Comparison of ENCODE assay signal across 21 cellular contexts in the genomic region with DNA sequence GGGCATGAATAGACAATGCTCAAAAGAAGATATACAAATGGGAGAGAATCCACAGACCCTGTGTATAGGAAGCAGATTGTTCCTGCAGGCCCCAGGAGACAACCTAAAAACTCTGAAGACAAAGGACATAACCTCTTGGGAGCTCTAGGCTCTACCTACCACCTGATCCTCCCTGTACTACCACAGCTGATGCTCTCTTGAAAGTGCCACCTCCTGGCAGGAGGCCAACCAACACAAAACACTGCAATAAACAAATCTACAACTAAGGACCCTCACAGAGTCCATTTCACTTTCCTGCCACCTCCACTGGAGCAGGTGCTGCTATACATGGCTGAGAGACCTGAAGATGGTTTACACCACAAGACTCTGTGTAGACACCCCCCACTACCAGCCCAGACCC. TPM values are rescaled to one million over a fixed set of nuclear protein-coding genes. Genes with fewer than 3 reads are reported as not detected.
DNase-seq lines count a peak whose midpoint lies in the region; TF ChIP-seq lines count a peak whose summit lies in the region.
"Had no signal": no experiment of that assay in that cellular context is flagged by ENCODE, and none has a peak within 500 bp of the region (broad histone marks: within the 10 kb centered on the region; RNA-seq: fewer than 3 reads in every experiment).

No MANE protein-coding gene starts in this region.

- TF ChIP-seq CTCF in HEK293 (tag by site-specific recombination; IDR thresholded peaks at IDR 0.05) = no peak

- H3K9me2 ChIP-seq in Karpas-422 (replicated peaks; ENCODE audit: insufficient read depth, low read length) = no peaks in the 10 kb centered on the region

- no peaks in the 10 kb centered on the region for H3K27me3 ChIP-seq in Karpas-422 (ENCODE audit: low read length)
- H3K27me3 ChIP-seq: gastrocnemius medialis, Peyer's patch, tibial artery had no signal

- H3K4me1 ChIP-seq in HEK293 (ENCODE audit: control insufficient read depth, insufficient read depth, low read length) = 0 out of 2 replicates have a peak, but pooled peaks cover 6% of the 10 kb centered on the region
- no peaks in the 10 kb centered on the region for H3K4me1 ChIP-seq in Karpas-422 (ENCODE audit: low read length)
- H3K4me1 ChIP-seq: gastrocnemius medialis, Peyer's patch, tibial artery had no signal

- no peaks in the 10 kb centered on the region for H3K79me2 ChIP-seq in Karpas-422 (ENCODE audit: low read length)

- H3K9me3 ChIP-seq in HEK293 (ENCODE audit: control insufficient read depth, insufficient read depth, low read depth, low read length) (no peaks in the 10 kb centered on the region), Karpas-422 (ENCODE audit: low read length) (no peaks in the 10 kb centered on the region)
- H3K9me3 ChIP-seq: gastrocnemius medialis, Peyer's patch, tibial artery had no signal

- H4K20me1 ChIP-seq in Karpas-422 (ENCODE audit: insufficient read depth, low read depth, low read length) = no peaks in the 10 kb centered on the region

- no peak overlapping the region for H3K9ac ChIP-seq in Karpas-422 (ENCODE audit: low read length)

- H2AFZ ChIP-seq in Karpas-422 (ENCODE audit: low read length) = no peak overlapping the region

- no peak overlapping the region for H3K4me3 ChIP-seq in HEK293 (ENCODE audit: low read depth, low read length)
- no peak overlapping the region for H3K4me3 ChIP-seq in Karpas-422 (ENCODE audit: low read length)
- H3K4me3 ChIP-seq: gastrocnemius medialis, Peyer's patch, tibial artery had no signal

- H3K27ac ChIP-seq in HEK293 (ENCODE audit: extremely low read depth, low read depth, low read length) = no peak overlapping the region
- H3K27ac ChIP-seq in caudate nucleus (ENCODE audit: low read depth, low read length) = peak overlapping the region; percentile 8
- H3K27ac ChIP-seq in Karpas-422 (ENCODE audit: low read length) = no peak overlapping the region
- H3K27ac ChIP-seq: gastrocnemius medialis, Peyer's patch, tibial artery had no signal

- DNase-seq in COLO668 (lab: John Stamatoyannopoulos, UW; ENCODE audit: unreplicated experiment) (peak; percentile 0), NCI-H2171 (lab: John Stamatoyannopoulos, UW) (peak; percentile 76), caudate nucleus (lab: John Stamatoyannopoulos, UW) (no peak), SW 1271 (lab: John Stamatoyannopoulos, UW) (no peak), Karpas-422 (no peak), DMS114 treated with DMSO at 0.1 percent for 48 hours (lab: John Stamatoyannopoulos, UW; ENCODE audit: unreplicated experiment) (no peak), RPMI8226 (no peak)
- DNase-seq: activated CD4-positive, alpha-beta T cell treated with anti-CD3 and anti-CD28 coated beads for 4 hours; activated CD8-positive, alpha-beta memory T cell treated with anti-CD3 and anti-CD28 coated beads, Interleukin-2, amount 50 U/mL, for 4 hours; activated effector memory CD4-positive, alpha-beta T cell treated with anti-CD3 and anti-CD28 coated beads, Interleukin-2, amount 50 U/mL, for 16 hours; anterior cingulate cortex; CD8-positive, alpha-beta T cell; central memory CD4-positive, alpha-beta T cell; EL; gastrocnemius medialis; left colon; nephron progenitor cell; Peyer's patch; stimulated activated naive CD4-positive, alpha-beta T cell treated with Interleukin-2 at 50 U/mL for 16 hours; tibial artery had no signal

- POLR2A ChIA-PET in HEK293 (lab: Yijun Ruan, JAX) = no interaction called here

- no peaks in the 10 kb centered on the region for H3K36me3 ChIP-seq in HEK293 (ENCODE audit: control insufficient read depth in 2 of 2, insufficient read depth in 1 of 2, low read length in 2 of 2)
- H3K36me3 ChIP-seq in Karpas-422 (ENCODE audit: insufficient read depth, low read length) = no peaks in the 10 kb centered on the region
- H3K36me3 ChIP-seq: gastrocnemius medialis, Peyer's patch, tibial artery had no signal

- CTCF ChIA-PET in HEK293 (lab: Yijun Ruan, JAX) = interaction anchor here (0.6 to 1.6 kb wide), 3 partner anchors 12 to 20 kb away, joined by 4 to 5 read pairs (median 4); no protein-coding TSS in a partner anchor

- H3K4me2 ChIP-seq in Karpas-422 (ENCODE audit: low read depth, low read length, poor library complexity, severe bottlenecking) = no peak overlapping the region

TF ChIP-seq in HEK293, 187 proteins besides CTCF, POLR2A, EP300 and RAD21:
- TF ChIP-seq ZNF645 (tag by site-specific recombination; IDR thresholded peaks at IDR 0.05) = no peak
- TF ChIP-seq FEZF1 (tag by site-specific recombination; IDR thresholded peaks at IDR 0.05) = peak; percentile 61
- TF ChIP-seq GLIS1 (tag by site-specific recombination; IDR thresholded peaks at IDR 0.05) = peak; percentile 75
- no peak for TF ChIP-seq ZNF211 (tag by site-specific recombination; IDR thresholded peaks at IDR 0.05; ENCODE audit: low read depth)
- TF ChIP-seq ZIC2 (tag by site-specific recombination; IDR thresholded peaks at IDR 0.05) = no peak
- TF ChIP-seq, protein P1, sequence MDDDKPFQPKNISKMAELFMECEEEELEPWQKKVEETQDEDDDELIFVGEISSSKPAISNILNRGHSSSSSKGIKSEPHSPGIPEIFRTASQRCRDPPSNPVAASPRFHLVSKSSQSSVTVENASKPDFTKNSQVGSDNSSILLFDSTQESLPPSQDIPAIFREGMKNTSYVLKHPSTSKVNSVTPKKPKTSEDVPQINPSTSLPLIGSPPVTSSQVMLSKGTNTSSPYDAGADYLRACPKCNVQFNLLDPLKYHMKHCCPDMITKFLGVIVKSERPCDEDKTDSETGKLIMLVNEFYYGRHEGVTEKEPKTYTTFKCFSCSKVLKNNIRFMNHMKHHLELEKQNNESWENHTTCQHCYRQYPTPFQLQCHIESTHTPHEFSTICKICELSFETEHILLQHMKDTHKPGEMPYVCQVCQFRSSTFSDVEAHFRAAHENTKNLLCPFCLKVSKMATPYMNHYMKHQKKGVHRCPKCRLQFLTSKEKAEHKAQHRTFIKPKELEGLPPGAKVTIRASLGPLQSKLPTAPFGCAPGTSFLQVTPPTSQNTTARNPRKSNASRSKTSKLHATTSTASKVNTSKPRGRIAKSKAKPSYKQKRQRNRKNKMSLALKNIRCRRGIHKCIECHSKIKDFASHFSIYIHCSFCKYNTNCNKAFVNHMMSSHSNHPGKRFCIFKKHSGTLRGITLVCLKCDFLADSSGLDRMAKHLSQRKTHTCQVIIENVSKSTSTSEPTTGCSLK (tag by site-specific recombination; IDR thresholded peaks at IDR 0.05) = no peak
TF ChIP-seq in HEK293: peak in this region for 2.

RNA-seq across cellular contexts. Expression of gene STARD4, which starts 49.0 kb away (rescaled TPM):
- total RNA-seq in Karpas-422 (2014; rRNA removed; shearing (Covaris generic); ENCODE audit: low replicate concordance) = 23.1 and 29.3 TPM in 2 replicates

Comparison
In these comparisons a context has a peak if more than half of its experiments do, and no peak if none do; other contexts are left out.
1. DNase-seq: peak in COLO668 (single experiment) and NCI-H2171 (single experiment); none in caudate nucleus (0 of 61), SW 1271 (0 of 2), Karpas-422 (single experiment), DMS114 treated with DMSO at 0.1 percent for 48 hours (single experiment) and RPMI8226 (single experiment).